ENCODE assay signal across 13 cellular contexts in genomic region chr4:47483722-47484121, GRCh38. TPM values are rescaled to one million over a fixed set of nuclear protein-coding genes. Genes with fewer than 3 reads are reported as not detected.
DNase-seq lines count a peak whose midpoint lies in the region; ATAC-seq and TF ChIP-seq lines count a peak whose summit lies in the region.
"Had no signal": no experiment of that assay in that cellular context is flagged by ENCODE, and none has a peak within 500 bp of the region (broad histone marks: within the 10 kb centered on the region; RNA-seq: fewer than 3 reads in every experiment).

No MANE protein-coding gene starts in this region.

- no peaks in the 10 kb centered on the region for H4K20me1 ChIP-seq in IMR-90 (ENCODE audit: insufficient read depth, low read length)

- H3K79me1 ChIP-seq in IMR-90 (ENCODE audit: low read depth in 1 of 2, low read length in 2 of 2), result peaks cover 5 to 15% of the 10 kb centered on the region in 2 experiments; a peak in 3 of 4 replicates

- H4K91ac ChIP-seq in IMR-90 (ENCODE audit: insufficient read depth, low read depth, low read length), result no peak overlapping the region

- no peak overlapping the region for H2AK9ac ChIP-seq in IMR-90 (replicated peaks; ENCODE audit: low read depth, low read length, poor library complexity)

- no peak overlapping the region; the same call in 1 of the 2 replicates for H4K5ac ChIP-seq in IMR-90 (ENCODE audit: low read depth, low read length)

- H3K4me2 ChIP-seq in IMR-90 (ENCODE audit: low read depth, low read length) (no peak overlapping the region), parathyroid adenoma (ENCODE audit: low read length) (no peak overlapping the region)

- intact Hi-C loops in IMR-90 (cut with micrococcal nuclease), result no loop called here

- H2BK15ac ChIP-seq in IMR-90 (ENCODE audit: low read depth, low read length), result 0 out of 3 replicates have a peak overlapping the region, but pooled peaks have one; percentile 24

- DNase-seq in GM10266 (ENCODE audit: extremely low spot score), result no peak
- DNase-seq in IMR-90, result no peak
- peak; percentile 24 for DNase-seq in epithelial cell of prostate (ENCODE audit: low read depth, low spot score)
- DNase-seq in activated naive CD4-positive, alpha-beta T cell treated with anti-CD3 and anti-CD28 coated beads, Interleukin-2, amount 50 U/mL, for 16 hours, result no peak
- DNase-seq in NCI-H1694 (lab: John Stamatoyannopoulos, UW), result no peak
- no peak for DNase-seq in NCI-H2029 (lab: John Stamatoyannopoulos, UW)
- DNase-seq: activated effector memory CD4-positive, alpha-beta T cell treated with anti-CD3 and anti-CD28 coated beads, Interleukin-2, amount 50 U/mL, for 16 hours; effector CD8-positive, alpha-beta T cell; Kasumi-1; left cardiac atrium; NCI-H524 had no signal

- H3K4ac ChIP-seq in IMR-90 (ENCODE audit: low read depth, low read length), result no peak overlapping the region

- no peak overlapping the region for H3K14ac ChIP-seq in IMR-90 (replicated peaks; ENCODE audit: low read depth, low read length)

- peak overlapping the region in 1 of 2 experiments; percentile 24; a peak in 1 of 4 replicates for H4K8ac ChIP-seq in IMR-90 (ENCODE audit: low read depth in 2 of 2, low read length in 2 of 2)

- no TSS peak for BruUV-seq in IMR-90 (replicated peaks; lab: Mats Ljungman, UMichigan)

- WGBS in IMR-90 (ENCODE audit: extremely low coverage in 2 of 2, insufficient read length in 1 of 2), 2 experiments, result no CpG with 5 or more reads among the region's 3 CpGs

- ATAC-seq in IMR-90 (ENCODE audit: low read depth) (no peak), HG03342 (IDR thresholded peaks at IDR 0.05; ENCODE audit: unreplicated experiment) (no peak)
- ATAC-seq: left cardiac atrium had no signal

- H3K9ac ChIP-seq in IMR-90 (ENCODE audit: low read depth, low read length) (no peak overlapping the region), parathyroid adenoma (no peak overlapping the region)

- TF ChIP-seq RAD21 in IMR-90 (IDR thresholded peaks at IDR 0.05; ENCODE audit: low read length), result no peak

- no peak overlapping the region for H2BK5ac ChIP-seq in IMR-90 (ENCODE audit: low read depth, low read length, poor library complexity, severe bottlenecking)

- no peak overlapping the region for H3K56ac ChIP-seq in IMR-90 (ENCODE audit: extremely low read depth, insufficient read depth, low read length)

- peaks cover 1% of the 10 kb centered on the region; the same call in 1 of the 2 replicates for H3K9me3 ChIP-seq in IMR-90 (ENCODE audit: control insufficient read depth, insufficient read depth, low read length)
- H3K9me3 ChIP-seq in parathyroid adenoma (ENCODE audit: control insufficient read depth, low read length), result no peaks in the 10 kb centered on the region

- H3K18ac ChIP-seq in IMR-90 (ENCODE audit: low read depth, low read length), result no peak overlapping the region

- H3K4me3 ChIP-seq in IMR-90 (ENCODE audit: insufficient read depth, low read depth, low read length) (no peak overlapping the region), parathyroid adenoma (ENCODE audit: low read depth, low read length) (no peak overlapping the region)

- TF ChIP-seq POLR2A in IMR-90 (IDR thresholded peaks at IDR 0.05; ENCODE audit: low read depth, low read length), result no peak

- H2BK120ac ChIP-seq in IMR-90 (ENCODE audit: low read depth, low read length), result no peak overlapping the region

- no peak overlapping the region for H2AK5ac ChIP-seq in IMR-90 (ENCODE audit: low read depth, low read length)

- dilution Hi-C loops in IMR-90 (cut with HindIII; ENCODE audit: low sequenced_read_pairs, unreplicated experiment), result no loop called here

- POLR2A ChIA-PET in IMR-90 (lab: Charles Lee; ENCODE audit: unreplicated experiment), result no interaction called here

- H3K27ac ChIP-seq in IMR-90 (ENCODE audit: insufficient read depth, low read length) (no peak overlapping the region), epithelial cell of prostate (peak overlapping the region; percentile 85), parathyroid adenoma (no peak overlapping the region)

- peak overlapping the region; percentile 55 for H2AFZ ChIP-seq in IMR-90 (replicated peaks; ENCODE audit: low read length, poor library complexity)
- peak overlapping the region; percentile 55 for H2AFZ ChIP-seq in parathyroid adenoma

- no peaks in the 10 kb centered on the region for H3K9me1 ChIP-seq in IMR-90 (ENCODE audit: insufficient read depth, low read length)

- no peak overlapping the region for H2BK20ac ChIP-seq in IMR-90 (ENCODE audit: low read depth, low read length)

- peaks cover 5% of the 10 kb centered on the region for H3K4me1 ChIP-seq in IMR-90 (ENCODE audit: control insufficient read depth, insufficient read depth, low read length)
- H3K4me1 ChIP-seq in parathyroid adenoma, result no peaks in the 10 kb centered on the region

- CTCF ChIA-PET in IMR-90 (lab: Yijun Ruan, JAX), result interaction anchor here (0.7 kb wide), 1 partner anchor 12 kb away, joined by 3 read pairs; no protein-coding TSS in a partner anchor

- no peak overlapping the region; the same call in 1 of the 2 replicates for H3K23ac ChIP-seq in IMR-90 (ENCODE audit: low read depth, low read length)

- in situ Hi-C loops in IMR-90 (cut with MboI; ENCODE audit: low sequenced_read_pairs), result no loop called here

- H3K27me3 ChIP-seq in IMR-90 (ENCODE audit: control insufficient read depth, insufficient read depth, low read length), result no peaks in the 10 kb centered on the region
- no peaks in the 10 kb centered on the region for H3K27me3 ChIP-seq in parathyroid adenoma (ENCODE audit: control insufficient read depth, insufficient read depth, low read length)

- TF ChIP-seq CTCF in GM10266 (IDR thresholded peaks at IDR 0.05; ENCODE audit: control insufficient read depth, insufficient read depth, low read depth, missing control alignments) (peak; percentile 23), IMR-90 (conservative IDR thresholded peaks at IDR 0.05; ENCODE audit: low read depth, low read length) (no peak), parathyroid adenoma (IDR thresholded peaks at IDR 0.05) (no peak)

- H3K36me3 ChIP-seq in IMR-90 (ENCODE audit: control insufficient read depth, insufficient read depth, low read length) (no peaks in the 10 kb centered on the region), parathyroid adenoma (ENCODE audit: control insufficient read depth, insufficient read depth, low read length) (no peaks in the 10 kb centered on the region)

- H3K79me2 ChIP-seq in parathyroid adenoma, result peaks cover 2% of the 10 kb centered on the region

TF ChIP-seq in IMR-90, 13 proteins besides CTCF, POLR2A, EP300 and RAD21:
- TF ChIP-seq, protein P1, sequence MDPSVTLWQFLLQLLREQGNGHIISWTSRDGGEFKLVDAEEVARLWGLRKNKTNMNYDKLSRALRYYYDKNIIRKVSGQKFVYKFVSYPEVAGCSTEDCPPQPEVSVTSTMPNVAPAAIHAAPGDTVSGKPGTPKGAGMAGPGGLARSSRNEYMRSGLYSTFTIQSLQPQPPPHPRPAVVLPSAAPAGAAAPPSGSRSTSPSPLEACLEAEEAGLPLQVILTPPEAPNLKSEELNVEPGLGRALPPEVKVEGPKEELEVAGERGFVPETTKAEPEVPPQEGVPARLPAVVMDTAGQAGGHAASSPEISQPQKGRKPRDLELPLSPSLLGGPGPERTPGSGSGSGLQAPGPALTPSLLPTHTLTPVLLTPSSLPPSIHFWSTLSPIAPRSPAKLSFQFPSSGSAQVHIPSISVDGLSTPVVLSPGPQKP (IDR thresholded peaks at IDR 0.05; ENCODE audit: borderline replicate concordance, low read depth, low read length), result no peak
- no peak for TF ChIP-seq CEBPB (IDR thresholded peaks at IDR 0.05; ENCODE audit: low read depth, low read length)
- TF ChIP-seq RCOR1 (IDR thresholded peaks at IDR 0.05; ENCODE audit: insufficient replicate concordance, low read length), result no peak
- no peak for TF ChIP-seq CHD1 (IDR thresholded peaks at IDR 0.05; ENCODE audit: low read depth, low read length)
- TF ChIP-seq NFE2L2 (IDR thresholded peaks at IDR 0.05; ENCODE audit: low read depth, low read length), result no peak
- no peak for TF ChIP-seq SMC3 (IDR thresholded peaks at IDR 0.05; ENCODE audit: low read depth, low read length)
- TF ChIP-seq MAZ (IDR thresholded peaks at IDR 0.05; ENCODE audit: borderline replicate concordance, low read depth, low read length), result no peak
- no peak for TF ChIP-seq BHLHE40 (IDR thresholded peaks at IDR 0.05; ENCODE audit: low read depth, low read length)
- TF ChIP-seq MXI1 (IDR thresholded peaks at IDR 0.05; ENCODE audit: borderline replicate concordance, low read depth, low read length), result no peak
- TF ChIP-seq RFX5 (IDR thresholded peaks at IDR 0.05; ENCODE audit: low read depth, low read length), result no peak
- TF ChIP-seq FOS (IDR thresholded peaks at IDR 0.05; ENCODE audit: low read depth, low read length), result no peak
- TF ChIP-seq USF2 (IDR thresholded peaks at IDR 0.05; ENCODE audit: low read depth, low read length), result no peak
- no peak for TF ChIP-seq MAFK (IDR thresholded peaks at IDR 0.05; ENCODE audit: low read depth, low read length)

RNA-seq across cellular contexts. Expression of gene ATP10D, which starts 1.4 kb away (rescaled TPM):
- total RNA-seq in IMR-90 (2012; rRNA removed), result 90.3 and 135 TPM in 2 replicates
- 26.1 and 28.9 TPM in 2 replicates for polyA plus RNA-seq in IMR-90 (2012; rRNA removed)
- 15.2 and 42.0 TPM in 2 replicates for polyA plus RNA-seq in IMR-90 (2012; cell fraction: cytosol; rRNA removed)
- polyA plus RNA-seq in IMR-90 (2012; cell fraction: nucleus; rRNA removed; ENCODE audit: low replicate concordance), result 19.7 and 67.8 TPM in 2 replicates

RNA-seq across cellular contexts. Expression of gene COMMD8, which starts 20.2 kb away (rescaled TPM):
- 12.5 and 29.4 TPM in 2 replicates for total RNA-seq in IMR-90 (2012; rRNA removed)
- polyA plus RNA-seq in IMR-90 (2012; rRNA removed), result 11.0 and 12.6 TPM in 2 replicates
- polyA plus RNA-seq in IMR-90 (2012; cell fraction: cytosol; rRNA removed), result 2.2 and 4.5 TPM in 2 replicates
- 0.51 and 3.9 TPM in 2 replicates for polyA plus RNA-seq in IMR-90 (2012; cell fraction: nucleus; rRNA removed; ENCODE audit: low replicate concordance)
